In the genomic region with DNA sequence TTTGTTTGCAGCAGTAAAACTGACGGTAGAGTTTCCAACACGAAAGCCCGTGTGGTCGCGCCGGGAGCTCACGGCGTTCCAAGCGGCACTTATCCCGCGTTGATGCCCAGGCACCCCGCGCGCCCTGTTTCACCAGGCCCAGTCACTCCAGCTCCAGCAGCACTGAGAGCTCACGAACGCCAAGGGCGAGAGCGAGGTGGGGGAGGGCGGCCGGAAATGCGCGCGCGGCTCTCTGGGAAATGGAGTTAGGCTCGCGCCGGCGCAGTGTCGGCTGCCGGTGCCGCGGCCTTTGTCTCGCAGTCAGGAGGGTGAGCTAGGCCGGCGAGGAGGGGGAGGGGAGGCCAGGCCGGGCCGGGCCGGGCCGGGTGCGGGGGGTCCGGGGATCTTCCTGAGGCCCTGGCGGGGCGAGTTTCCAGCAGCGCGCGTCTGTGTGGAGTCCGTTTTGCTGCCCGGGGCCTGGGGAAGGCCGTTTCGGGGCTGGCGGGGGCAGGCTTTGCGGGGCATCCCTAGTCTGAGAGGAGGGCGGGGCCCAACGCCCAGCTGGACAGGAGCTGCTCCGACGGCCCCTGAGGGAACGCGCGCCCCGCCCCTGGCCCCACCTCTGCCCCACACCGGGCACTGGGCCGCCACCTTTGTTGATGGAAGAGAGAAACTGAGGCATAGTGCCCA, we compare ENCODE assay signal across 8 cellular contexts. TPM values are rescaled to one million over a fixed set of nuclear protein-coding genes. Genes with fewer than 3 reads are reported as not detected.
A peak's percentile ranks its signal among the peaks of the same experiment; 100 is the strongest.
DNase-seq lines count a peak whose midpoint lies in the region; ATAC-seq and TF ChIP-seq lines count a peak whose summit lies in the region.

A gene (plus strand): TSS at position 280 of the 669 bp plus-strand sequence. CDS start 721 bp downstream, outside the sequence.

- H3K27ac ChIP-seq in CD4-positive, CD25-positive, alpha-beta regulatory T cell (ENCODE audit: insufficient read depth, low read length, poor library complexity, severe bottlenecking), result peak within 1 kb of the TSS; percentile 55
- no peak within 1 kb of the TSS for H3K27ac ChIP-seq in foreskin keratinocyte

- H3K4me1 Mint-ChIP-seq in CD4-positive, CD25-positive, alpha-beta regulatory T cell, result peaks cover 0 to 19% (median 2%) of the 10 kb centered on the region in 4 donors
- peaks cover 4% of the 10 kb centered on the region for H3K4me1 Mint-ChIP-seq in nephron progenitor cell

- H3K9me3 Mint-ChIP-seq in CD4-positive, CD25-positive, alpha-beta regulatory T cell, result peaks cover 0 to 57% (median 22%) of the 10 kb centered on the region in 7 donors
- peaks cover 93% of the 10 kb centered on the region for H3K9me3 Mint-ChIP-seq in nephron progenitor cell

- H3K4me3 ChIP-seq in CD4-positive, CD25-positive, alpha-beta regulatory T cell (ENCODE audit: low read depth, low read length), result no peak within 1 kb of the TSS

- H3K27me3 ChIP-seq in CD4-positive, CD25-positive, alpha-beta regulatory T cell (ENCODE audit: control insufficient read depth, insufficient read depth, low read length), result no peaks in the 10 kb centered on the region
- H3K27me3 ChIP-seq in foreskin keratinocyte, result no peaks in the 10 kb centered on the region

- peaks cover 10 to 60% of the 10 kb centered on the region in 2 experiments for H3K9me3 ChIP-seq in CD4-positive, CD25-positive, alpha-beta regulatory T cell (ENCODE audit: control insufficient read depth in 2 of 2, low read length in 2 of 2)

- H3K4me1 ChIP-seq in CD4-positive, CD25-positive, alpha-beta regulatory T cell (ENCODE audit: control insufficient read depth, insufficient read depth, low read length, poor library complexity, severe bottlenecking), result peaks cover 4% of the 10 kb centered on the region
- H3K4me1 ChIP-seq in foreskin keratinocyte, result no peaks in the 10 kb centered on the region

- peak; percentile 80 to 83 for ATAC-seq in CD4-positive, CD25-positive, alpha-beta regulatory T cell (ENCODE audit: low read depth in 2 of 2)
- peak; percentile 72 for ATAC-seq in foreskin keratinocyte
- ATAC-seq in HG03280 (IDR thresholded peaks at IDR 0.05; ENCODE audit: unreplicated experiment), result no peak
- ATAC-seq in GM21723 (IDR thresholded peaks at IDR 0.05; ENCODE audit: unreplicated experiment), result no peak

- H3K27ac Mint-ChIP-seq in CD4-positive, CD25-positive, alpha-beta regulatory T cell, result peak within 1 kb of the TSS; percentile 86 to 93 (median 90)
- H3K27ac Mint-ChIP-seq in nephron progenitor cell, result peak within 1 kb of the TSS; percentile 92

- H3K36me3 ChIP-seq in CD4-positive, CD25-positive, alpha-beta regulatory T cell (ENCODE audit: control insufficient read depth, insufficient read depth, low read length), result peaks cover 2% of the 10 kb centered on the region

- DNase-seq in CD4-positive, CD25-positive, alpha-beta regulatory T cell, result peak; percentile 12 to 73 (median 60)
- DNase-seq in NCI-H460 (ENCODE audit: extremely low read depth, low read depth), result peak; percentile 24
- peak; percentile 12 to 56 (median 26) for DNase-seq in activated naive CD4-positive, alpha-beta T cell (lab: John Stamatoyannopoulos, UW)
- DNase-seq in foreskin keratinocyte, result peak in 1 of 2 donors; percentile 67
- DNase-seq in nephron progenitor cell, result peak; percentile 68
- peak; percentile 38 to 65 for DNase-seq in stimulated activated CD8-positive, alpha-beta memory T cell treated with anti-CD3 and anti-CD28 coated beads, Interleukin-7, amount 100 ng/mL, for 4 hours (ENCODE audit: low read depth in 2 of 2)

- TF ChIP-seq CTCF in foreskin keratinocyte (conservative IDR thresholded peaks at IDR 0.05), result no peak
- no peak for TF ChIP-seq CTCF in nephron progenitor cell (IDR thresholded peaks at IDR 0.05)

- H3K27me3 Mint-ChIP-seq in CD4-positive, CD25-positive, alpha-beta regulatory T cell, result peaks cover 4% of the 10 kb centered on the region
- peaks cover 7% of the 10 kb centered on the region for H3K27me3 Mint-ChIP-seq in nephron progenitor cell (ENCODE audit: low read depth, poor library complexity)

- H3K36me3 Mint-ChIP-seq in CD4-positive, CD25-positive, alpha-beta regulatory T cell, result peaks cover 13% of the 10 kb centered on the region
- peaks cover 46% of the 10 kb centered on the region for H3K36me3 Mint-ChIP-seq in nephron progenitor cell (ENCODE audit: low read depth)

- H3K4me3 Mint-ChIP-seq in CD4-positive, CD25-positive, alpha-beta regulatory T cell, result peak within 1 kb of the TSS; percentile 77 to 91 (median 82)
- H3K4me3 Mint-ChIP-seq in nephron progenitor cell, result peak within 1 kb of the TSS; percentile 80

RNA-seq across cellular contexts. Expression of the gene that starts here (rescaled TPM):
- total RNA-seq in CD4-positive, CD25-positive, alpha-beta regulatory T cell, result 0.39 TPM
- 1 to 10 TPM in 1 of 4 donors, under 1 TPM in 3; 0.15 to 2.7 (median 0.88) TPM for polyA plus RNA-seq in CD4-positive, CD25-positive, alpha-beta regulatory T cell
- 0.52 and 0.87 TPM in 2 replicates for total RNA-seq in NCI-H460 (2014; rRNA removed; shearing (Covaris generic))
- 0.07 and 2.4 TPM in 2 replicates for polyA plus RNA-seq in NCI-H460 (2014; cell fraction: nucleus; rRNA removed)
- total RNA-seq in foreskin keratinocyte, result 1.4 and 1.9 TPM in 2 replicates
- 0.60 and 0.85 TPM in 2 replicates for polyA plus RNA-seq in foreskin keratinocyte

Comparison
In these comparisons a context has a peak if more than half of its experiments do, and no peak if none do; other contexts are left out.
1. ATAC-seq: peak in CD4-positive, CD25-positive, alpha-beta regulatory T cell (2 of 2) and foreskin keratinocyte (single experiment); none in HG03280 (single experiment) and GM21723 (single experiment).